Comparison of ENCODE assay signal across 10 cellular contexts in the genomic region with DNA sequence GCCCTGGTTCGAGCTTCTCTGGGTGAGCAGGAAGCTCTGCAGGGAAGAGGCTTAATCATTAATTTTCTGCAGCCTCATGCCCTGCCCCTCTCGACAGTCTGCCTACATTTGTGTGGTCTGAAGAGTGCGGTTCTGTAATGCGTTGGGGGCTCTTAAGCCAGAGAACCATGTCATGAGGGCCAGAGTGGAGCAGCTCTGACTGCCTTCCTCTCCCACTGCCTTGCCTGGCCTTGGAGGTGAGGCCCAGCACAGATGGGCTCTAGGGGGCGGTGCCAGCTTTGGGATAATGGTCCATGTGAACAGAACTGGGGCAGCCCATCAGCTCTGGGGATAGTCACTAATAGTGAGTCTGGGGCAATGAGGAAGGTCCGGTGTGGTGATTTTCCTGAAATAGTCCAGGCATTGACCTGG. TPM values are rescaled to one million over a fixed set of nuclear protein-coding genes. Genes with fewer than 3 reads are reported as not detected.
DNase-seq lines count a peak whose midpoint lies in the region; ATAC-seq, FAIRE-seq and TF ChIP-seq lines count a peak whose summit lies in the region.
"Had no signal": no experiment of that assay in that cellular context is flagged by ENCODE, and none has a peak within 500 bp of the region (broad histone marks: within the 10 kb centered on the region; RNA-seq: fewer than 3 reads in every experiment).

No MANE protein-coding gene starts in this region.

- intact Hi-C loops in prostate gland (cut with DNase I), result no loop called here

- no peak overlapping the region for H3K4me3 ChIP-seq in Peyer's patch
- no peak overlapping the region for H3K4me3 ChIP-seq in hepatocyte
- no peak overlapping the region for H3K4me3 ChIP-seq in prostate gland
- H3K4me3 ChIP-seq: suprapubic skin had no signal

- ATAC-seq in HG02642 (IDR thresholded peaks at IDR 0.05; ENCODE audit: poor library complexity, unreplicated experiment), result no peak

- H3K4me2 ChIP-seq in hepatocyte, result peak overlapping the region; percentile 98

- H3K9me3 ChIP-seq in Peyer's patch (no peaks in the 10 kb centered on the region), hepatocyte (ENCODE audit: low read depth) (no peaks in the 10 kb centered on the region), prostate gland (no peaks in the 10 kb centered on the region)
- H3K9me3 ChIP-seq: neutrophil, suprapubic skin had no signal

- H3K9me2 ChIP-seq in hepatocyte (replicated peaks; ENCODE audit: insufficient read depth), result no peaks in the 10 kb centered on the region

- TF ChIP-seq CTCF in 22Rv1 (IDR thresholded peaks at IDR 0.05) (peak; percentile 19; the same call in 1 of the 2 replicates), Peyer's patch (IDR thresholded peaks at IDR 0.05) (peak in 1 of 6 experiments; percentile 19), hepatocyte (IDR thresholded peaks at IDR 0.05; ENCODE audit: poor library complexity) (peak; percentile 43), prostate gland (IDR thresholded peaks at IDR 0.05) (no peak)

- H3K36me3 ChIP-seq in Peyer's patch (no peaks in the 10 kb centered on the region), hepatocyte (replicated peaks; ENCODE audit: insufficient read depth, low read depth) (no peaks in the 10 kb centered on the region), prostate gland (no peaks in the 10 kb centered on the region)
- H3K36me3 ChIP-seq: neutrophil, suprapubic skin had no signal

- no peak overlapping the region for H3K27ac ChIP-seq in 22Rv1
- H3K27ac ChIP-seq in Peyer's patch, result peak overlapping the region in 1 of 4 donors; percentile 23
- H3K27ac ChIP-seq in hepatocyte, result no peak overlapping the region
- H3K27ac ChIP-seq in prostate gland, result no peak overlapping the region
- H3K27ac ChIP-seq: neutrophil, suprapubic skin had no signal

- no peak for FAIRE-seq in HTR-8/SVneo (lab: Jason Lieb, UNC)

- H2AFZ ChIP-seq in hepatocyte, result no peak overlapping the region

- peaks cover 3% of the 10 kb centered on the region for H3K79me2 ChIP-seq in hepatocyte

- no peaks in the 10 kb centered on the region for H4K20me1 ChIP-seq in hepatocyte (ENCODE audit: insufficient read depth, poor library complexity, severe bottlenecking)

- 32% methylated on average over 6 of the region's 6 CpGs for WGBS in hepatocyte (ENCODE audit: low lambda C conversion rate, missing lambda C conversion rate)
- 87% methylated on average over 6 of the region's 6 CpGs for whole genome bisulfite sequencing in prostate gland

- H3K27me3 ChIP-seq in Peyer's patch, result no peaks in the 10 kb centered on the region
- H3K27me3 ChIP-seq in hepatocyte, result peaks cover 18% of the 10 kb centered on the region
- peaks cover 9% of the 10 kb centered on the region for H3K27me3 ChIP-seq in prostate gland (replicated peaks; ENCODE audit: insufficient read depth)

- TF ChIP-seq POLR2A in Peyer's patch (IDR thresholded peaks at IDR 0.05) (no peak), prostate gland (IDR thresholded peaks at IDR 0.05) (no peak)

- DNase-seq in DMS53 treated with DMSO at 0.1 percent for 48 hours (lab: John Stamatoyannopoulos, UW; ENCODE audit: unreplicated experiment), result peak; percentile 81
- peak in 2 of 3 donors; percentile 58 to 63 for DNase-seq in Peyer's patch
- peak; percentile 54 for DNase-seq in hepatocyte (ENCODE audit: low spot score)
- no peak for DNase-seq in HTR-8/SVneo (ENCODE audit: insufficient read length, low spot score)
- no peak for DNase-seq in Ammon's horn (ENCODE audit: low spot score)
- no peak for DNase-seq in prostate gland (ENCODE audit: low spot score)

- H3K4me1 ChIP-seq in Peyer's patch, result peaks cover 0 to 31% (median 16%) of the 10 kb centered on the region in 4 donors
- peaks cover 17% of the 10 kb centered on the region for H3K4me1 ChIP-seq in hepatocyte (ENCODE audit: insufficient read depth)
- no peaks in the 10 kb centered on the region for H3K4me1 ChIP-seq in prostate gland (replicated peaks)

RNA-seq across cellular contexts. Expression of gene FGF9, which starts 5.7 kb away (rescaled TPM):
- total RNA-seq in Peyer's patch (1 to 10 TPM in 3 of 4 donors, not detected in 1; 1.8 to 3.8 (median 2.3) TPM), hepatocyte (1.7 and 2.0 TPM in 2 replicates), prostate gland (1 to 10 TPM in 1 of 2 donors, under 1 TPM in 1; 0.14 to 1.6 TPM)
- polyA plus RNA-seq in hepatocyte, result 1.6 and 2.3 TPM in 2 replicates
- total RNA-seq: suprapubic skin had no signal

Comparison
In these comparisons a context has a peak if more than half of its experiments do, and no peak if none do; other contexts are left out.
1. CTCF ChIP-seq: peak in 22Rv1 (single experiment) and hepatocyte (single experiment); none in prostate gland (0 of 4).
2. DNase-seq: peak in DMS53 treated with DMSO at 0.1 percent for 48 hours (single experiment), Peyer's patch (2 of 3) and hepatocyte (single experiment); none in HTR-8/SVneo (single experiment), Ammon's horn (single experiment) and prostate gland (single experiment).